In genomic region chr9:113958556-113958955, GRCh38 we compare ENCODE assay signal across 24 cellular contexts.
A peak's percentile ranks its signal among the peaks of the same experiment; 100 is the strongest.
DNase-seq lines count a peak whose midpoint lies in the region; ATAC-seq, FAIRE-seq and TF ChIP-seq lines count a peak whose summit lies in the region.
"Had no signal": no experiment of that assay in that cellular context is flagged by ENCODE, and none has a peak within 500 bp of the region (broad histone marks: within the 10 kb centered on the region; RNA-seq: fewer than 3 reads in every experiment).

No MANE protein-coding gene starts in this region.

- DNase-seq in AG04450 (ENCODE audit: low read depth, low spot score), result no peak
- DNase-seq in ascending aorta (ENCODE audit: low spot score in 2 of 2), result no peak
- peak; percentile 62 for DNase-seq in islet precursor cell
- peak; percentile 35 to 47 for DNase-seq in trophoblast cell
- DNase-seq in C1 segment of cervical spinal cord (lab: John Stamatoyannopoulos, UW), result no peak
- DNase-seq in RCC 7860 (ENCODE audit: low spot score), result no peak
- DNase-seq in activated T-helper 2 cell treated with anti-CD3 and anti-CD28 coated beads, Interferon-gamma antibody, Interleukin-2, Interleukin-4, amounts not matched to agents 10 μg/mL and 5 μg/mL and 100 μg/mL, durations not matched to agents 14 hours and 24 hours and 36 hours (ENCODE audit: low spot score), result no peak
- DNase-seq: activated CD4-positive, alpha-beta T cell treated with anti-CD3 and anti-CD28 coated beads, Interleukin-2, amount 10 ng/mL, durations not matched to agents 7 days and 5 days; anterior cingulate cortex; hippocampal formation; lower lobe of right lung; NCI-H1048; NCI-H187 treated with DMSO at 0.1 percent for 48 hours; NCI-H69; stimulated activated CD8-positive, alpha-beta memory T cell treated with anti-CD3 and anti-CD28 coated beads, Interleukin-4, amount 100 ng/mL, for 48 hours; stomach; upper lobe of right lung had no signal

- no peak for FAIRE-seq in RCC 7860 (lab: Jason Lieb, UNC)
- FAIRE-seq: frontal cortex had no signal

- TF ChIP-seq CTCF in AG04450 (IDR thresholded peaks at IDR 0.05; ENCODE audit: low read depth, low read length) (no peak), ascending aorta (IDR thresholded peaks at IDR 0.05) (no peak)

- no peak overlapping the region for H3K23ac ChIP-seq in trophoblast cell (ENCODE audit: low read length)

- no peak overlapping the region for H4K8ac ChIP-seq in trophoblast cell (ENCODE audit: low read depth, low read length)

- no peak overlapping the region for H3K14ac ChIP-seq in trophoblast cell (ENCODE audit: low read length)

- CTCF ChIA-PET in AG04450 (lab: Charles Lee), result interaction anchor here (0.8 kb wide), 1 partner anchor 79 kb away, joined by 3 read pairs; no protein-coding TSS in a partner anchor

- H3K4me3 Mint-ChIP-seq in activated T-helper 2 cell treated with anti-CD3 and anti-CD28 coated beads, Interferon-gamma antibody, Interleukin-2, Interleukin-4, amounts not matched to agents 10 μg/mL and 5 μg/mL and 100 μg/mL, durations not matched to agents 14 hours and 24 hours and 36 hours (ENCODE audit: low read depth), result no peak overlapping the region
- H3K4me3 Mint-ChIP-seq: activated CD4-positive, alpha-beta T cell treated with anti-CD3 and anti-CD28 coated beads, Interleukin-2, amount 10 ng/mL, durations not matched to agents 7 days and 5 days; neural progenitor cell had no signal

- H3K4me1 ChIP-seq in ascending aorta (peaks cover 9 to 44% of the 10 kb centered on the region in 2 donors), trophoblast cell (ENCODE audit: control insufficient read depth in 1 of 2, insufficient read depth in 2 of 2, low read length in 2 of 2) (peaks cover 0 to 5% of the 10 kb centered on the region in 2 experiments)
- H3K4me1 ChIP-seq: neural progenitor cell, prostate gland had no signal

- H3K4me3 ChIP-seq in AG04450 (ENCODE audit: low read depth, low read length), result no peak overlapping the region
- no peak overlapping the region for H3K4me3 ChIP-seq in ascending aorta
- no peak overlapping the region for H3K4me3 ChIP-seq in trophoblast cell (ENCODE audit: low read depth, low read length)
- H3K4me3 ChIP-seq: lower lobe of right lung, neural progenitor cell, prostate gland, stomach, upper lobe of right lung had no signal

- POLR2A ChIA-PET in AG04450 (lab: Yijun Ruan, JAX), result no interaction called here

- no peaks in the 10 kb centered on the region for H3K4me1 Mint-ChIP-seq in activated T-helper 2 cell treated with anti-CD3 and anti-CD28 coated beads, Interferon-gamma antibody, Interleukin-2, Interleukin-4, amounts not matched to agents 10 μg/mL and 5 μg/mL and 100 μg/mL, durations not matched to agents 14 hours and 24 hours and 36 hours (ENCODE audit: low read depth)
- H3K4me1 Mint-ChIP-seq: activated CD4-positive, alpha-beta T cell treated with anti-CD3 and anti-CD28 coated beads, Interleukin-2, amount 10 ng/mL, durations not matched to agents 7 days and 5 days had no signal

- H3K18ac ChIP-seq in trophoblast cell (ENCODE audit: low read length), result no peak overlapping the region

- no peaks in the 10 kb centered on the region for H3K79me2 ChIP-seq in trophoblast cell (ENCODE audit: control insufficient read depth, insufficient read depth, low read length, poor library complexity)

- H3K79me1 ChIP-seq in trophoblast cell (ENCODE audit: low read length), result no peaks in the 10 kb centered on the region

- no peak for ATAC-seq in GM21526 (IDR thresholded peaks at IDR 0.05; ENCODE audit: low FRiP score, unreplicated experiment)
- ATAC-seq: activated naive CD4-positive, alpha-beta T cell treated with anti-CD3 and anti-CD28 coated beads, Interleukin-2, amount 50 U/mL, for 72 hours; esophagus mucosa; HCT116; lower lobe of right lung; upper lobe of right lung had no signal

- H3K27me3 ChIP-seq in AG04450 (ENCODE audit: control insufficient read depth, insufficient read depth, low read length) (no peaks in the 10 kb centered on the region), ascending aorta (no peaks in the 10 kb centered on the region), trophoblast cell (ENCODE audit: insufficient read depth, low read length) (no peaks in the 10 kb centered on the region)
- H3K27me3 ChIP-seq: neural progenitor cell, stomach, upper lobe of right lung had no signal

- no peaks in the 10 kb centered on the region for H3K27me3 Mint-ChIP-seq in activated T-helper 2 cell treated with anti-CD3 and anti-CD28 coated beads, Interferon-gamma antibody, Interleukin-2, Interleukin-4, amounts not matched to agents 10 μg/mL and 5 μg/mL and 100 μg/mL, durations not matched to agents 14 hours and 24 hours and 36 hours (ENCODE audit: low read depth)
- H3K27me3 Mint-ChIP-seq: activated CD4-positive, alpha-beta T cell treated with anti-CD3 and anti-CD28 coated beads, Interleukin-2, amount 10 ng/mL, durations not matched to agents 7 days and 5 days had no signal

- H2AK5ac ChIP-seq in trophoblast cell (ENCODE audit: low read length), result no peak overlapping the region

- H2AFZ ChIP-seq in trophoblast cell (ENCODE audit: insufficient read depth, low read length, poor library complexity), result no peak overlapping the region
- H2AFZ ChIP-seq: neural progenitor cell had no signal

- intact Hi-C loops in ascending aorta (cut with DNase I), result loop anchor here (5.0 kb wide), 2 partner anchors 41 to 81 kb away; partner anchors contain the start of gene ZNF618
- intact Hi-C loops in activated T-helper 2 cell treated with anti-CD3 and anti-CD28 coated beads, Interferon-gamma antibody, Interleukin-2, Interleukin-4, amounts not matched to agents 10 μg/mL and 5 μg/mL and 100 μg/mL, durations not matched to agents 14 hours and 24 hours and 36 hours (cut with micrococcal nuclease), result no loop called here

- H3K36me3 Mint-ChIP-seq in activated T-helper 2 cell treated with anti-CD3 and anti-CD28 coated beads, Interferon-gamma antibody, Interleukin-2, Interleukin-4, amounts not matched to agents 10 μg/mL and 5 μg/mL and 100 μg/mL, durations not matched to agents 14 hours and 24 hours and 36 hours (ENCODE audit: low read depth), result no peaks in the 10 kb centered on the region
- H3K36me3 Mint-ChIP-seq: activated naive CD4-positive, alpha-beta T cell treated with anti-CD3 and anti-CD28 coated beads, Interleukin-2, amount 50 U/mL, for 72 hours had no signal

- H4K91ac ChIP-seq in trophoblast cell (ENCODE audit: low read depth, low read length), result no peak overlapping the region

- no peaks in the 10 kb centered on the region for H3K9me3 ChIP-seq in AG04450 (ENCODE audit: control insufficient read depth, insufficient read depth, low read length)
- H3K9me3 ChIP-seq in ascending aorta, result no peaks in the 10 kb centered on the region
- H3K9me3 ChIP-seq in trophoblast cell (ENCODE audit: insufficient read depth, low read depth, low read length), result peaks cover 2% of the 10 kb centered on the region
- H3K9me3 ChIP-seq: lower lobe of right lung, prostate gland, stomach, upper lobe of right lung had no signal

- WGBS in trophoblast cell (ENCODE audit: extremely low coverage, insufficient coverage, insufficient read length), result no CpG with 5 or more reads among the region's 6 CpGs

- H2BK5ac ChIP-seq in trophoblast cell (ENCODE audit: low read depth, low read length, poor library complexity), result no peak overlapping the region

- H4K12ac ChIP-seq in trophoblast cell (ENCODE audit: low read depth, low read length), result no peak overlapping the region

- H3K4ac ChIP-seq in trophoblast cell (ENCODE audit: low read depth, low read length), result no peak overlapping the region

- H3K4me2 ChIP-seq in trophoblast cell (ENCODE audit: low read length), result no peak overlapping the region
- H3K4me2 ChIP-seq: neural progenitor cell had no signal

- H3K9me3 Mint-ChIP-seq in activated T-helper 2 cell treated with anti-CD3 and anti-CD28 coated beads, Interferon-gamma antibody, Interleukin-2, Interleukin-4, amounts not matched to agents 10 μg/mL and 5 μg/mL and 100 μg/mL, durations not matched to agents 14 hours and 24 hours and 36 hours, result no peaks in the 10 kb centered on the region
- H3K9me3 Mint-ChIP-seq: activated CD4-positive, alpha-beta T cell treated with anti-CD3 and anti-CD28 coated beads, Interleukin-2, amount 10 ng/mL, durations not matched to agents 7 days and 5 days; activated naive CD4-positive, alpha-beta T cell treated with anti-CD3 and anti-CD28 coated beads, Interleukin-2, amount 50 U/mL, for 72 hours; neural progenitor cell had no signal

- H3K27ac ChIP-seq in AG04450 (ENCODE audit: low read depth, low read length) (peak overlapping the region; percentile 89), ascending aorta (peak overlapping the region; percentile 77 to 91), trophoblast cell (ENCODE audit: low read depth, low read length) (no peak overlapping the region)
- H3K27ac ChIP-seq: lower lobe of right lung, neural progenitor cell, upper lobe of right lung had no signal

- H2BK120ac ChIP-seq in trophoblast cell (ENCODE audit: insufficient read depth, low read length, poor library complexity), result no peak overlapping the region

- no peak overlapping the region for H3K9ac ChIP-seq in trophoblast cell (ENCODE audit: low read length)
- H3K9ac ChIP-seq: neural progenitor cell had no signal

- no peak overlapping the region for H3K27ac Mint-ChIP-seq in activated T-helper 2 cell treated with anti-CD3 and anti-CD28 coated beads, Interferon-gamma antibody, Interleukin-2, Interleukin-4, amounts not matched to agents 10 μg/mL and 5 μg/mL and 100 μg/mL, durations not matched to agents 14 hours and 24 hours and 36 hours
- H3K27ac Mint-ChIP-seq: activated CD4-positive, alpha-beta T cell treated with anti-CD3 and anti-CD28 coated beads, Interleukin-2, amount 10 ng/mL, durations not matched to agents 7 days and 5 days; activated naive CD4-positive, alpha-beta T cell treated with anti-CD3 and anti-CD28 coated beads, Interleukin-2, amount 50 U/mL, for 72 hours had no signal

- H3K36me3 ChIP-seq in ascending aorta, result no peaks in the 10 kb centered on the region
- H3K36me3 ChIP-seq in trophoblast cell (ENCODE audit: control insufficient read depth in 1 of 2, insufficient read depth in 2 of 2, low read length in 2 of 2), result no peaks in the 10 kb centered on the region
- H3K36me3 ChIP-seq: lower lobe of right lung, neural progenitor cell, prostate gland, upper lobe of right lung had no signal

- H2BK12ac ChIP-seq in trophoblast cell (ENCODE audit: low read length), result no peak overlapping the region

Comparison
In these comparisons a context has a peak if more than half of its experiments do, and no peak if none do; other contexts are left out.
1. DNase-seq: peak in islet precursor cell (single experiment) and trophoblast cell (2 of 2); none in AG04450 (single experiment), ascending aorta (0 of 2), C1 segment of cervical spinal cord (0 of 14), RCC 7860 (single experiment) and activated T-helper 2 cell treated with anti-CD3 and anti-CD28 coated beads, Interferon-gamma antibody, Interleukin-2, Interleukin-4, amounts not matched to agents 10 μg/mL and 5 μg/mL and 100 μg/mL, durations not matched to agents 14 hours and 24 hours and 36 hours (single experiment).